Comparison of ENCODE assay signal across 22 cellular contexts in genomic region chr17:29848737-29849136, GRCh38.
"Had no signal": no experiment of that assay in that cellular context is flagged by ENCODE, and none has a peak within 500 bp of the region (broad histone marks: within the 10 kb centered on the region; RNA-seq: fewer than 3 reads in every experiment).

No MANE protein-coding gene starts in this region.

- H3K27ac Mint-ChIP-seq: activated CD4-positive, alpha-beta memory T cell treated with anti-CD3 and anti-CD28 coated beads, Interleukin-2, amount 10 ng/mL, durations not matched to agents 7 days and 5 days; activated naive CD4-positive, alpha-beta T cell treated with anti-CD3 and anti-CD28 coated beads, Interleukin-2, amount 10 ng/mL, durations not matched to agents 7 days and 5 days; stimulated activated naive CD8-positive, alpha-beta T cell treated with anti-CD3 and anti-CD28 coated beads, Interleukin-15, Interleukin-2, amounts not matched to agents 100 ng/mL and 50 ng/mL, for 24 hours; T-helper 1 cell treated with Interleukin-12 subunit alpha and Interleukin-12 subunit beta and Interleukin-4 antibody, amounts not matched to agents 30 μg/mL and 1 μg/mL, for 36 hours had no signal

- H3K9me3 ChIP-seq: body of pancreas, left ventricle myocardium inferior, neutrophil, pancreas, tibial artery had no signal

- H3K27me3 ChIP-seq: body of pancreas, hepatocyte, neutrophil, pancreas, tibial artery had no signal

- H3K36me3 Mint-ChIP-seq: natural killer cell treated with Interleukin-12 subunit alpha and Interleukin-12 subunit beta and Interleukin-15 and Interleukin-18, amount 100 ng/mL, for 72 hours had no signal

- H3K27ac ChIP-seq: body of pancreas, hepatocyte, pancreas, tibial artery had no signal

- H3K4me1 Mint-ChIP-seq: activated CD4-positive, alpha-beta memory T cell treated with anti-CD3 and anti-CD28 coated beads, Interleukin-2, amount 10 ng/mL, durations not matched to agents 7 days and 5 days; activated naive CD4-positive, alpha-beta T cell treated with anti-CD3 and anti-CD28 coated beads, Interleukin-2, amount 10 ng/mL, durations not matched to agents 7 days and 5 days had no signal

- H3K27me3 Mint-ChIP-seq: activated CD4-positive, alpha-beta memory T cell treated with anti-CD3 and anti-CD28 coated beads, Interleukin-2, amount 10 ng/mL, durations not matched to agents 7 days and 5 days; activated naive CD4-positive, alpha-beta T cell treated with anti-CD3 and anti-CD28 coated beads, Interleukin-2, amount 10 ng/mL, durations not matched to agents 7 days and 5 days; natural killer cell treated with Interleukin-12 subunit alpha and Interleukin-12 subunit beta and Interleukin-15 and Interleukin-18, amount 100 ng/mL, for 72 hours; stimulated activated naive CD8-positive, alpha-beta T cell treated with anti-CD3 and anti-CD28 coated beads, Interleukin-15, Interleukin-2, amounts not matched to agents 100 ng/mL and 50 ng/mL, for 24 hours had no signal

- DNase-seq: activated CD4-positive, alpha-beta memory T cell treated with anti-CD3 and anti-CD28 coated beads, Interleukin-2, amount 10 ng/mL, durations not matched to agents 7 days and 5 days; activated CD4-positive, alpha-beta T cell treated with anti-CD3 and anti-CD28 coated beads for 4 hours; activated CD4-positive, CD25-positive, alpha-beta regulatory T cell; activated effector memory CD4-positive, alpha-beta T cell treated with anti-CD3 and anti-CD28 coated beads, Interleukin-2, amount 50 U/mL, for 16 hours; activated naive CD4-positive, alpha-beta T cell treated with anti-CD3 and anti-CD28 coated beads, Interleukin-2, amount 10 ng/mL, durations not matched to agents 7 days and 5 days; amygdala; body of pancreas; effector CD4-positive, alpha-beta T cell; foreskin melanocyte; immature natural killer cell; kidney glomerular epithelial cell; left ventricle myocardium inferior; pancreas; right cardiac atrium; stimulated activated CD4-positive, alpha-beta T cell treated with anti-CD3 and anti-CD28 coated beads, Interleukin-4, amount 100 ng/mL, for 24 hours; T1000; tibial artery had no signal

- H3K4me3 ChIP-seq: body of pancreas, hepatocyte, left ventricle myocardium inferior, pancreas, tibial artery had no signal

- H3K9me3 Mint-ChIP-seq: activated CD4-positive, alpha-beta memory T cell treated with anti-CD3 and anti-CD28 coated beads, Interleukin-2, amount 10 ng/mL, durations not matched to agents 7 days and 5 days; activated naive CD4-positive, alpha-beta T cell treated with anti-CD3 and anti-CD28 coated beads, Interleukin-2, amount 10 ng/mL, durations not matched to agents 7 days and 5 days; immature natural killer cell; natural killer cell treated with Interleukin-12 subunit alpha and Interleukin-12 subunit beta and Interleukin-15 and Interleukin-18, amount 100 ng/mL, for 72 hours; stimulated activated naive CD8-positive, alpha-beta T cell treated with anti-CD3 and anti-CD28 coated beads, Interleukin-15, Interleukin-2, amounts not matched to agents 100 ng/mL and 50 ng/mL, for 24 hours; T-helper 1 cell treated with Interleukin-12 subunit alpha and Interleukin-12 subunit beta and Interleukin-4 antibody, amounts not matched to agents 30 μg/mL and 1 μg/mL, for 36 hours had no signal

- H3K4me3 Mint-ChIP-seq: activated CD4-positive, alpha-beta memory T cell treated with anti-CD3 and anti-CD28 coated beads, Interleukin-2, amount 10 ng/mL, durations not matched to agents 7 days and 5 days; activated naive CD4-positive, alpha-beta T cell treated with anti-CD3 and anti-CD28 coated beads, Interleukin-2, amount 10 ng/mL, durations not matched to agents 7 days and 5 days; immature natural killer cell; natural killer cell treated with Interleukin-12 subunit alpha and Interleukin-12 subunit beta and Interleukin-15 and Interleukin-18, amount 100 ng/mL, for 72 hours; stimulated activated naive CD8-positive, alpha-beta T cell treated with anti-CD3 and anti-CD28 coated beads, Interleukin-15, Interleukin-2, amounts not matched to agents 100 ng/mL and 50 ng/mL, for 24 hours; T-helper 1 cell treated with Interleukin-12 subunit alpha and Interleukin-12 subunit beta and Interleukin-4 antibody, amounts not matched to agents 30 μg/mL and 1 μg/mL, for 36 hours had no signal

- ATAC-seq: body of pancreas; natural killer cell treated with Interleukin-12 subunit alpha and Interleukin-12 subunit beta and Interleukin-15 and Interleukin-18, amount 100 ng/mL, for 72 hours; pancreas; right cardiac atrium had no signal
